Comparison of ENCODE assay signal across 13 cellular contexts in the genomic region with DNA sequence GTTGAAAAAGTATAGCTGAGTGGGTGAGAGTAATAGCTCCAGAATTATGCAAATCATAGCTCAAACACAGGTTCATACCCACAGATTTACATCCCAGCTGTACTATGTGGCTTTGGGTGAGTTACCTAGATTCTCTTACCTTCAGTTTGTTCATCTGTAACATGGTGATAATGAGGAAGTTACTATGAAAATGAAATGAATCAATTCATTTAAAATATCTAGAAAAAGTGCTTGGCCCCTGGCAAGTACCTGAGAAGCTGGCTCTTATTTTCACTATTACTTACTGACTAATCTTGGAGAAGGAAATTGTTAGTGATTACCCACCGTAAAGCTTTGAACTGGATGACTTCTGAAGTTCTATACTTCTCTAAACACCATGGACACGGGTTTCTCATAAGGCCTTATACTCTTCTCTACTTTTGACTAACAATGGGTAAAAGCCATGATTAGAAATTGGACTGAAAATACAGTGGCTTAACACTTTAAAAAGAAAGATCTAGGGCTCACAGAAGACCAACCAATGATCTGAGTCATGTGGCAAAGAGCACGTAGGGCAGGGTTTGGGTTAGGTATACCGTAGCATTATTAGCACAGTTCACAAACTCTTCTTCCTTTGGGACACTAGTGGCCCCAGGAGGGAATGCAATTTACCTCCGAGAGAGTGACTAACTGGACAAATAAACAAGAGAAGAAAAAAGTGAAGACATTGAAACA.
DNase-seq lines count a peak whose midpoint lies in the region; ATAC-seq and TF ChIP-seq lines count a peak whose summit lies in the region.
"Had no signal": no experiment of that assay in that cellular context is flagged by ENCODE, and none has a peak within 500 bp of the region (broad histone marks: within the 10 kb centered on the region; RNA-seq: fewer than 3 reads in every experiment).

No MANE protein-coding gene starts in this region.

- no peaks in the 10 kb centered on the region for H3K27me3 ChIP-seq in smooth muscle cell (ENCODE audit: low read depth)

- H3K4me3 Mint-ChIP-seq in activated B cell treated with CpG ODN at 0.5 μM for 24 hours: no peak overlapping the region
- H3K4me3 Mint-ChIP-seq: CD4-positive, CD25-positive, alpha-beta regulatory T cell had no signal

- no peak overlapping the region for H3K27ac Mint-ChIP-seq in activated B cell treated with CpG ODN at 0.5 μM for 24 hours
- H3K27ac Mint-ChIP-seq: CD4-positive, CD25-positive, alpha-beta regulatory T cell had no signal

- H3K9me3 Mint-ChIP-seq in activated B cell treated with CpG ODN at 0.5 μM for 24 hours: no peaks in the 10 kb centered on the region

- H3K9ac ChIP-seq in smooth muscle cell (ENCODE audit: low read depth): no peak overlapping the region

- no peaks in the 10 kb centered on the region for H3K36me3 ChIP-seq in smooth muscle cell (ENCODE audit: low read depth)

- peaks cover 9% of the 10 kb centered on the region for H3K4me1 ChIP-seq in smooth muscle cell (ENCODE audit: low read depth)

- intact Hi-C loops in activated B cell treated with CpG ODN at 0.5 μM for 24 hours (cut with micrococcal nuclease): no loop called here

- H3K9me3 ChIP-seq in smooth muscle cell (replicated peaks; ENCODE audit: low read depth): no peaks in the 10 kb centered on the region

- H3K4me2 ChIP-seq in smooth muscle cell: no peak overlapping the region

- H3F3A ChIP-seq in smooth muscle cell (ENCODE audit: low read depth): no peaks in the 10 kb centered on the region

- H3K79me2 ChIP-seq in smooth muscle cell (ENCODE audit: low read depth): no peaks in the 10 kb centered on the region

- no peaks in the 10 kb centered on the region for H3K36me3 Mint-ChIP-seq in activated B cell treated with CpG ODN at 0.5 μM for 24 hours (ENCODE audit: low read depth)
- H3K36me3 Mint-ChIP-seq: CD4-positive, CD25-positive, alpha-beta regulatory T cell had no signal

- POLR2A ChIA-PET in activated B cell treated with CpG ODN at 0.5 μM for 24 hours (lab: Charles Lee): no interaction called here

- ATAC-seq in GM18867 (IDR thresholded peaks at IDR 0.05; ENCODE audit: unreplicated experiment) (peak; percentile 65), GM21528 (IDR thresholded peaks at IDR 0.05; ENCODE audit: low FRiP score, unreplicated experiment) (peak; percentile 73), HG03066 (IDR thresholded peaks at IDR 0.05; ENCODE audit: low read depth, unreplicated experiment) (peak; percentile 58), activated B cell treated with CpG ODN at 0.5 μM for 24 hours (ENCODE audit: low read depth) (peak; percentile 28)

- H3K27ac ChIP-seq in smooth muscle cell (ENCODE audit: low read depth): no peak overlapping the region
- H3K27ac ChIP-seq: SK-N-MC had no signal

- WGBS in smooth muscle cell (ENCODE audit: low lambda C conversion rate): 90% methylated on average over 5 of the region's 5 CpGs

- CTCF ChIA-PET in activated B cell treated with CpG ODN at 0.5 μM for 24 hours (lab: Charles Lee): no interaction called here

- no peak overlapping the region for H2AFZ ChIP-seq in smooth muscle cell (ENCODE audit: low read depth)

- H4K20me1 ChIP-seq in smooth muscle cell (ENCODE audit: low read depth): no peaks in the 10 kb centered on the region

- no peak for DNase-seq in activated B cell treated with CpG ODN at 0.5 μM for 24 hours
- no peak for DNase-seq in activated gamma-delta T cell treated with Interleukin-2 at 50 U/mL for 16 hours
- no peak for DNase-seq in DMS 273 treated with DMSO at 0.1 percent for 48 hours (lab: John Stamatoyannopoulos, UW)
- no peak for DNase-seq in smooth muscle cell (lab: John Stamatoyannopoulos, UW; ENCODE audit: unreplicated experiment)
- DNase-seq in NCI-H2107 treated with DMSO at 0.1 percent for 48 hours (lab: John Stamatoyannopoulos, UW; ENCODE audit: unreplicated experiment): no peak
- DNase-seq: activated CD4-positive, alpha-beta T cell treated with anti-CD3 and anti-CD28 coated beads, Interleukin-2, amount 50 U/mL, for 48 hours; CD4-positive, CD25-positive, alpha-beta regulatory T cell; NCI-H446; stimulated activated naive CD4-positive, alpha-beta T cell had no signal

- no peak for TF ChIP-seq CTCF in activated B cell treated with CpG ODN at 0.5 μM for 24 hours (IDR thresholded peaks at IDR 0.05)
- TF ChIP-seq CTCF in smooth muscle cell (IDR thresholded peaks at IDR 0.05; ENCODE audit: borderline replicate concordance, insufficient read depth, poor library complexity, severe bottlenecking): no peak

- H3K4me3 ChIP-seq in smooth muscle cell: no peak overlapping the region
- H3K4me3 ChIP-seq: SK-N-MC had no signal

- peaks cover 7% of the 10 kb centered on the region for H3K27me3 Mint-ChIP-seq in activated B cell treated with CpG ODN at 0.5 μM for 24 hours

- peaks cover 4% of the 10 kb centered on the region for H3K4me1 Mint-ChIP-seq in activated B cell treated with CpG ODN at 0.5 μM for 24 hours
